ENCODE assay signal across 1 cellular context in genomic region chr4:105145059-105145912, GRCh38.
TF ChIP-seq lines count a peak whose summit lies in the region.

No MANE protein-coding gene starts in this region.

TF ChIP-seq in GM23338, 12 proteins besides CTCF, POLR2A, EP300 and RAD21 (continued from another document):
- no peak for TF ChIP-seq ZNF462 (CRISPR knock-in tag; IDR thresholded peaks at IDR 0.05)
